In genomic region chr17:72338847-72339790, GRCh38 we compare ENCODE assay signal across 1 cellular context.
TF ChIP-seq lines count a peak whose summit lies in the region.

No MANE protein-coding gene starts in this region.

TF ChIP-seq in HepG2, 621 proteins besides CTCF, POLR2A, EP300 and RAD21 (continued from another document and continues in another):
- TF ChIP-seq, protein P1, sequence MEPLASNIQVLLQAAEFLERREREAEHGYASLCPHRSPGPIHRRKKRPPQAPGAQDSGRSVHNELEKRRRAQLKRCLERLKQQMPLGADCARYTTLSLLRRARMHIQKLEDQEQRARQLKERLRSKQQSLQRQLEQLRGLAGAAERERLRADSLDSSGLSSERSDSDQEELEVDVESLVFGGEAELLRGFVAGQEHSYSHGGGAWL (CRISPR knock-in tag; IDR thresholded peaks at IDR 0.05) = no peak
- no peak for TF ChIP-seq ZNF432 (CRISPR knock-in tag; IDR thresholded peaks at IDR 0.05; ENCODE audit: borderline replicate concordance)
- TF ChIP-seq ZNF468 (CRISPR knock-in tag; IDR thresholded peaks at IDR 0.05) = 0 out of 2 replicates have a peak, but pooled peaks have one; percentile 77
- TF ChIP-seq NFE2L1 (CRISPR knock-in tag; IDR thresholded peaks at IDR 0.05; ENCODE audit: borderline replicate concordance) = no peak
- no peak for TF ChIP-seq ARNT (IDR thresholded peaks at IDR 0.05)
- TF ChIP-seq ONECUT2 (CRISPR knock-in tag; IDR thresholded peaks at IDR 0.05) = no peak
- TF ChIP-seq, protein P2, sequence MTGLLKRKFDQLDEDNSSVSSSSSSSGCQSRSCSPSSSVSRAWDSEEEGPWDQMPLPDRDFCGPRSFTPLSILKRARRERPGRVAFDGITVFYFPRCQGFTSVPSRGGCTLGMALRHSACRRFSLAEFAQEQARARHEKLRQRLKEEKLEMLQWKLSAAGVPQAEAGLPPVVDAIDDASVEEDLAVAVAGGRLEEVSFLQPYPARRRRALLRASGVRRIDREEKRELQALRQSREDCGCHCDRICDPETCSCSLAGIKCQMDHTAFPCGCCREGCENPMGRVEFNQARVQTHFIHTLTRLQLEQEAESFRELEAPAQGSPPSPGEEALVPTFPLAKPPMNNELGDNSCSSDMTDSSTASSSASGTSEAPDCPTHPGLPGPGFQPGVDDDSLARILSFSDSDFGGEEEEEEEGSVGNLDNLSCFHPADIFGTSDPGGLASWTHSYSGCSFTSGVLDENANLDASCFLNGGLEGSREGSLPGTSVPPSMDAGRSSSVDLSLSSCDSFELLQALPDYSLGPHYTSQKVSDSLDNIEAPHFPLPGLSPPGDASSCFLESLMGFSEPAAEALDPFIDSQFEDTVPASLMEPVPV (CRISPR knock-in tag; IDR thresholded peaks at IDR 0.05) = no peak
- TF ChIP-seq ATF7-NPFF (CRISPR knock-in tag; IDR thresholded peaks at IDR 0.05; ENCODE audit: low read depth) = no peak
- no peak for TF ChIP-seq FOXJ3 (CRISPR knock-in tag; IDR thresholded peaks at IDR 0.05; ENCODE audit: borderline replicate concordance)
- TF ChIP-seq, protein P3, sequence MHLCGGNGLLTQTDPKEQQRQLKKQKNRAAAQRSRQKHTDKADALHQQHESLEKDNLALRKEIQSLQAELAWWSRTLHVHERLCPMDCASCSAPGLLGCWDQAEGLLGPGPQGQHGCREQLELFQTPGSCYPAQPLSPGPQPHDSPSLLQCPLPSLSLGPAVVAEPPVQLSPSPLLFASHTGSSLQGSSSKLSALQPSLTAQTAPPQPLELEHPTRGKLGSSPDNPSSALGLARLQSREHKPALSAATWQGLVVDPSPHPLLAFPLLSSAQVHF (CRISPR knock-in tag; IDR thresholded peaks at IDR 0.05) = no peak
- TF ChIP-seq EEA1 (CRISPR knock-in tag; IDR thresholded peaks at IDR 0.05; ENCODE audit: borderline replicate concordance) = no peak
- TF ChIP-seq ZNF589 (CRISPR knock-in tag; conservative IDR thresholded peaks at IDR 0.05) = peak; percentile 70
- TF ChIP-seq FOXP1 (IDR thresholded peaks at IDR 0.05) = no peak
- TF ChIP-seq FOXP1 (CRISPR knock-in tag; IDR thresholded peaks at IDR 0.05) = peak; percentile 44
- no peak for TF ChIP-seq CSRNP2 (CRISPR knock-in tag; conservative IDR thresholded peaks at IDR 0.05; ENCODE audit: low read depth)
- no peak for TF ChIP-seq ZNF33B (CRISPR knock-in tag; IDR thresholded peaks at IDR 0.05)
- no peak for TF ChIP-seq ZFAT (CRISPR knock-in tag; conservative IDR thresholded peaks at IDR 0.05)
- no peak for TF ChIP-seq CHCHD3 (CRISPR knock-in tag; IDR thresholded peaks at IDR 0.05)
- TF ChIP-seq ZC3H13 (CRISPR knock-in tag; IDR thresholded peaks at IDR 0.05) = no peak
- TF ChIP-seq FOXA1 (IDR thresholded peaks at IDR 0.05) = no peak
- peak; percentile 43; the same call in 1 of the 2 replicates for TF ChIP-seq FOXA1 (CRISPR knock-in tag; IDR thresholded peaks at IDR 0.05)
- 0 out of 2 replicates have a peak, but pooled peaks have one; percentile 64 for TF ChIP-seq ZNF253 (CRISPR knock-in tag; IDR thresholded peaks at IDR 0.05; ENCODE audit: borderline replicate concordance)
- TF ChIP-seq, protein P4, sequence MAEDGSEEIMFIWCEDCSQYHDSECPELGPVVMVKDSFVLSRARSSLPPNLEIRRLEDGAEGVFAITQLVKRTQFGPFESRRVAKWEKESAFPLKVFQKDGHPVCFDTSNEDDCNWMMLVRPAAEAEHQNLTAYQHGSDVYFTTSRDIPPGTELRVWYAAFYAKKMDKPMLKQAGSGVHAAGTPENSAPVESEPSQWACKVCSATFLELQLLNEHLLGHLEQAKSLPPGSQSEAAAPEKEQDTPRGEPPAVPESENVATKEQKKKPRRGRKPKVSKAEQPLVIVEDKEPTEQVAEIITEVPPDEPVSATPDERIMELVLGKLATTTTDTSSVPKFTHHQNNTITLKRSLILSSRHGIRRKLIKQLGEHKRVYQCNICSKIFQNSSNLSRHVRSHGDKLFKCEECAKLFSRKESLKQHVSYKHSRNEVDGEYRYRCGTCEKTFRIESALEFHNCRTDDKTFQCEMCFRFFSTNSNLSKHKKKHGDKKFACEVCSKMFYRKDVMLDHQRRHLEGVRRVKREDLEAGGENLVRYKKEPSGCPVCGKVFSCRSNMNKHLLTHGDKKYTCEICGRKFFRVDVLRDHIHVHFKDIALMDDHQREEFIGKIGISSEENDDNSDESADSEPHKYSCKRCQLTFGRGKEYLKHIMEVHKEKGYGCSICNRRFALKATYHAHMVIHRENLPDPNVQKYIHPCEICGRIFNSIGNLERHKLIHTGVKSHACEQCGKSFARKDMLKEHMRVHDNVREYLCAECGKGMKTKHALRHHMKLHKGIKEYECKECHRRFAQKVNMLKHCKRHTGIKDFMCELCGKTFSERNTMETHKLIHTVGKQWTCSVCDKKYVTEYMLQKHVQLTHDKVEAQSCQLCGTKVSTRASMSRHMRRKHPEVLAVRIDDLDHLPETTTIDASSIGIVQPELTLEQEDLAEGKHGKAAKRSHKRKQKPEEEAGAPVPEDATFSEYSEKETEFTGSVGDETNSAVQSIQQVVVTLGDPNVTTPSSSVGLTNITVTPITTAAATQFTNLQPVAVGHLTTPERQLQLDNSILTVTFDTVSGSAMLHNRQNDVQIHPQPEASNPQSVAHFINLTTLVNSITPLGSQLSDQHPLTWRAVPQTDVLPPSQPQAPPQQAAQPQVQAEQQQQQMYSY (CRISPR knock-in tag; IDR thresholded peaks at IDR 0.05) = no peak
- TF ChIP-seq RBFOX2 (IDR thresholded peaks at IDR 0.05; ENCODE audit: low read depth, low read length) = no peak
- peak; percentile 68; the same call in 1 of the 2 replicates for TF ChIP-seq RXRB (CRISPR knock-in tag; IDR thresholded peaks at IDR 0.05; ENCODE audit: borderline replicate concordance)
- TF ChIP-seq ZNF841 (CRISPR knock-in tag; IDR thresholded peaks at IDR 0.05; ENCODE audit: borderline replicate concordance) = no peak
- no peak for TF ChIP-seq ZNF546 (CRISPR knock-in tag; conservative IDR thresholded peaks at IDR 0.05)
- no peak for TF ChIP-seq SOX6 (IDR thresholded peaks at IDR 0.05)
- TF ChIP-seq SOX6 (CRISPR knock-in tag; IDR thresholded peaks at IDR 0.05) = peak; percentile 87
- TF ChIP-seq, protein P5, sequence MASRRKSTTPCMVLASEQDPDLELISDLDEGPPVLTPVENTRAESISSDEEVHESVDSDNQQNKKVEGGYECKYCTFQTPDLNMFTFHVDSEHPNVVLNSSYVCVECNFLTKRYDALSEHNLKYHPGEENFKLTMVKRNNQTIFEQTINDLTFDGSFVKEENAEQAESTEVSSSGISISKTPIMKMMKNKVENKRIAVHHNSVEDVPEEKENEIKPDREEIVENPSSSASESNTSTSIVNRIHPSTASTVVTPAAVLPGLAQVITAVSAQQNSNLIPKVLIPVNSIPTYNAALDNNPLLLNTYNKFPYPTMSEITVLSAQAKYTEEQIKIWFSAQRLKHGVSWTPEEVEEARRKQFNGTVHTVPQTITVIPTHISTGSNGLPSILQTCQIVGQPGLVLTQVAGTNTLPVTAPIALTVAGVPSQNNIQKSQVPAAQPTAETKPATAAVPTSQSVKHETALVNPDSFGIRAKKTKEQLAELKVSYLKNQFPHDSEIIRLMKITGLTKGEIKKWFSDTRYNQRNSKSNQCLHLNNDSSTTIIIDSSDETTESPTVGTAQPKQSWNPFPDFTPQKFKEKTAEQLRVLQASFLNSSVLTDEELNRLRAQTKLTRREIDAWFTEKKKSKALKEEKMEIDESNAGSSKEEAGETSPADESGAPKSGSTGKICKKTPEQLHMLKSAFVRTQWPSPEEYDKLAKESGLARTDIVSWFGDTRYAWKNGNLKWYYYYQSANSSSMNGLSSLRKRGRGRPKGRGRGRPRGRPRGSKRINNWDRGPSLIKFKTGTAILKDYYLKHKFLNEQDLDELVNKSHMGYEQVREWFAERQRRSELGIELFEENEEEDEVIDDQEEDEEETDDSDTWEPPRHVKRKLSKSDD (CRISPR knock-in tag; IDR thresholded peaks at IDR 0.05; ENCODE audit: low read depth) = no peak
- TF ChIP-seq STAG1 (CRISPR knock-in tag; IDR thresholded peaks at IDR 0.05) = no peak; the same call in none of the 2 replicates
- TF ChIP-seq ZSCAN21 (CRISPR knock-in tag; IDR thresholded peaks at IDR 0.05; ENCODE audit: borderline replicate concordance) = no peak; the same call in 1 of the 2 replicates
- TF ChIP-seq FOXM1 (CRISPR knock-in tag; IDR thresholded peaks at IDR 0.05) = no peak
- TF ChIP-seq, protein P6, sequence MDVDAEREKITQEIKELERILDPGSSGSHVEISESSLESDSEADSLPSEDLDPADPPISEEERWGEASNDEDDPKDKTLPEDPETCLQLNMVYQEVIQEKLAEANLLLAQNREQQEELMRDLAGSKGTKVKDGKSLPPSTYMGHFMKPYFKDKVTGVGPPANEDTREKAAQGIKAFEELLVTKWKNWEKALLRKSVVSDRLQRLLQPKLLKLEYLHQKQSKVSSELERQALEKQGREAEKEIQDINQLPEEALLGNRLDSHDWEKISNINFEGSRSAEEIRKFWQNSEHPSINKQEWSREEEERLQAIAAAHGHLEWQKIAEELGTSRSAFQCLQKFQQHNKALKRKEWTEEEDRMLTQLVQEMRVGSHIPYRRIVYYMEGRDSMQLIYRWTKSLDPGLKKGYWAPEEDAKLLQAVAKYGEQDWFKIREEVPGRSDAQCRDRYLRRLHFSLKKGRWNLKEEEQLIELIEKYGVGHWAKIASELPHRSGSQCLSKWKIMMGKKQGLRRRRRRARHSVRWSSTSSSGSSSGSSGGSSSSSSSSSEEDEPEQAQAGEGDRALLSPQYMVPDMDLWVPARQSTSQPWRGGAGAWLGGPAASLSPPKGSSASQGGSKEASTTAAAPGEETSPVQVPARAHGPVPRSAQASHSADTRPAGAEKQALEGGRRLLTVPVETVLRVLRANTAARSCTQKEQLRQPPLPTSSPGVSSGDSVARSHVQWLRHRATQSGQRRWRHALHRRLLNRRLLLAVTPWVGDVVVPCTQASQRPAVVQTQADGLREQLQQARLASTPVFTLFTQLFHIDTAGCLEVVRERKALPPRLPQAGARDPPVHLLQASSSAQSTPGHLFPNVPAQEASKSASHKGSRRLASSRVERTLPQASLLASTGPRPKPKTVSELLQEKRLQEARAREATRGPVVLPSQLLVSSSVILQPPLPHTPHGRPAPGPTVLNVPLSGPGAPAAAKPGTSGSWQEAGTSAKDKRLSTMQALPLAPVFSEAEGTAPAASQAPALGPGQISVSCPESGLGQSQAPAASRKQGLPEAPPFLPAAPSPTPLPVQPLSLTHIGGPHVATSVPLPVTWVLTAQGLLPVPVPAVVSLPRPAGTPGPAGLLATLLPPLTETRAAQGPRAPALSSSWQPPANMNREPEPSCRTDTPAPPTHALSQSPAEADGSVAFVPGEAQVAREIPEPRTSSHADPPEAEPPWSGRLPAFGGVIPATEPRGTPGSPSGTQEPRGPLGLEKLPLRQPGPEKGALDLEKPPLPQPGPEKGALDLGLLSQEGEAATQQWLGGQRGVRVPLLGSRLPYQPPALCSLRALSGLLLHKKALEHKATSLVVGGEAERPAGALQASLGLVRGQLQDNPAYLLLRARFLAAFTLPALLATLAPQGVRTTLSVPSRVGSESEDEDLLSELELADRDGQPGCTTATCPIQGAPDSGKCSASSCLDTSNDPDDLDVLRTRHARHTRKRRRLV (CRISPR knock-in tag; IDR thresholded peaks at IDR 0.05) = 0 out of 2 replicates have a peak, but pooled peaks have one; percentile 57
- TF ChIP-seq, protein P7, sequence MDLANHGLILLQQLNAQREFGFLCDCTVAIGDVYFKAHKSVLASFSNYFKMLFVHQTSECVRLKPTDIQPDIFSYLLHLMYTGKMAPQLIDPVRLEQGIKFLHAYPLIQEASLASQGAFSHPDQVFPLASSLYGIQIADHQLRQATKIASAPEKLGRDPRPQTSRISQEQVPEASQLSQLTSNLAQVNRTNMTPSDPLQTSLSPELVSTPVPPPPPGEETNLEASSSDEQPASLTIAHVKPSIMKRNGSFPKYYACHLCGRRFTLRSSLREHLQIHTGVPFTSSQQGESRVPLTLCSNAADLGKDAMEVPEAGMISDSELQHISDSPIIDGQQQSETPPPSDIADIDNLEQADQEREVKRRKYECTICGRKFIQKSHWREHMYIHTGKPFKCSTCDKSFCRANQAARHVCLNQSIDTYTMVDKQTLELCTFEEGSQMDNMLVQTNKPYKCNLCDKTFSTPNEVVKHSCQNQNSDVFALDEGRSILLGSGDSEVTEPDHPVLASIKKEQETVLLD (CRISPR knock-in tag; IDR thresholded peaks at IDR 0.05; ENCODE audit: low read depth) = no peak
- no peak for TF ChIP-seq ZNF260 (CRISPR knock-in tag; IDR thresholded peaks at IDR 0.05; ENCODE audit: borderline replicate concordance, low read depth)
- TF ChIP-seq, protein P8, sequence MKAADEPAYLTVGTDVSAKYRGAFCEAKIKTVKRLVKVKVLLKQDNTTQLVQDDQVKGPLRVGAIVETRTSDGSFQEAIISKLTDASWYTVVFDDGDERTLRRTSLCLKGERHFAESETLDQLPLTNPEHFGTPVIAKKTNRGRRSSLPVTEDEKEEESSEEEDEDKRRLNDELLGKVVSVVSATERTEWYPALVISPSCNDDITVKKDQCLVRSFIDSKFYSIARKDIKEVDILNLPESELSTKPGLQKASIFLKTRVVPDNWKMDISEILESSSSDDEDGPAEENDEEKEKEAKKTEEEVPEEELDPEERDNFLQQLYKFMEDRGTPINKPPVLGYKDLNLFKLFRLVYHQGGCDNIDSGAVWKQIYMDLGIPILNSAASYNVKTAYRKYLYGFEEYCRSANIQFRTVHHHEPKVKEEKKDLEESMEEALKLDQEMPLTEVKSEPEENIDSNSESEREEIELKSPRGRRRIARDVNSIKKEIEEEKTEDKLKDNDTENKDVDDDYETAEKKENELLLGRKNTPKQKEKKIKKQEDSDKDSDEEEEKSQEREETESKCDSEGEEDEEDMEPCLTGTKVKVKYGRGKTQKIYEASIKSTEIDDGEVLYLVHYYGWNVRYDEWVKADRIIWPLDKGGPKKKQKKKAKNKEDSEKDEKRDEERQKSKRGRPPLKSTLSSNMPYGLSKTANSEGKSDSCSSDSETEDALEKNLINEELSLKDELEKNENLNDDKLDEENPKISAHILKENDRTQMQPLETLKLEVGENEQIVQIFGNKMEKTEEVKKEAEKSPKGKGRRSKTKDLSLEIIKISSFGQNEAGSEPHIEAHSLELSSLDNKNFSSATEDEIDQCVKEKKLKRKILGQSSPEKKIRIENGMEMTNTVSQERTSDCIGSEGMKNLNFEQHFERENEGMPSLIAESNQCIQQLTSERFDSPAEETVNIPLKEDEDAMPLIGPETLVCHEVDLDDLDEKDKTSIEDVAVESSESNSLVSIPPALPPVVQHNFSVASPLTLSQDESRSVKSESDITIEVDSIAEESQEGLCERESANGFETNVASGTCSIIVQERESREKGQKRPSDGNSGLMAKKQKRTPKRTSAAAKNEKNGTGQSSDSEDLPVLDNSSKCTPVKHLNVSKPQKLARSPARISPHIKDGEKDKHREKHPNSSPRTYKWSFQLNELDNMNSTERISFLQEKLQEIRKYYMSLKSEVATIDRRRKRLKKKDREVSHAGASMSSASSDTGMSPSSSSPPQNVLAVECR (CRISPR knock-in tag; IDR thresholded peaks at IDR 0.05; ENCODE audit: borderline replicate concordance) = no peak
- no peak for TF ChIP-seq MXD4 (CRISPR knock-in tag; IDR thresholded peaks at IDR 0.05)
- no peak for TF ChIP-seq ZNF558 (CRISPR knock-in tag; IDR thresholded peaks at IDR 0.05; ENCODE audit: borderline replicate concordance)
